ENCODE assay signal across 22 cellular contexts in genomic region chr18:40056085-40056484, GRCh38.
DNase-seq lines count a peak whose midpoint lies in the region; ATAC-seq, FAIRE-seq and TF ChIP-seq lines count a peak whose summit lies in the region.
"Had no signal": no experiment of that assay in that cellular context is flagged by ENCODE, and none has a peak within 500 bp of the region (broad histone marks: within the 10 kb centered on the region; RNA-seq: fewer than 3 reads in every experiment).

No MANE protein-coding gene starts in this region.

- H3K27ac Mint-ChIP-seq in nephron progenitor cell, result peak overlapping the region; percentile 88
- H3K27ac Mint-ChIP-seq: activated CD4-positive, alpha-beta T cell treated with anti-CD3 and anti-CD28 coated beads for 36 hours; activated naive CD4-positive, alpha-beta T cell treated with anti-CD3 and anti-CD28 coated beads, Interleukin-2, amount 10 ng/mL, durations not matched to agents 7 days and 5 days; activated T-helper 17 cell treated with anti-CD3 and anti-CD28 coated beads, Interleukin-2, amount 50 U/mL, for 72 hours had no signal

- peaks cover 3% of the 10 kb centered on the region for H3K27me3 Mint-ChIP-seq in nephron progenitor cell (ENCODE audit: low read depth, poor library complexity)
- H3K27me3 Mint-ChIP-seq: activated CD4-positive, alpha-beta T cell treated with anti-CD3 and anti-CD28 coated beads for 36 hours; activated naive CD4-positive, alpha-beta T cell treated with anti-CD3 and anti-CD28 coated beads, Interleukin-2, amount 10 ng/mL, durations not matched to agents 7 days and 5 days; activated T-helper 17 cell treated with anti-CD3 and anti-CD28 coated beads, Interleukin-2, amount 50 U/mL, for 72 hours had no signal

- no peak for FAIRE-seq in GM19239 (lab: Jason Lieb, UNC)
- FAIRE-seq: G401.6, HTR-8/SVneo had no signal

- no peaks in the 10 kb centered on the region for H3K36me3 Mint-ChIP-seq in nephron progenitor cell (ENCODE audit: low read depth)
- H3K36me3 Mint-ChIP-seq: activated naive CD4-positive, alpha-beta T cell treated with anti-CD3 and anti-CD28 coated beads, Interleukin-2, amount 10 ng/mL, durations not matched to agents 7 days and 5 days had no signal

- no peak for TF ChIP-seq CTCF in nephron progenitor cell (IDR thresholded peaks at IDR 0.05)

- peaks cover 21% of the 10 kb centered on the region for H3K4me1 Mint-ChIP-seq in nephron progenitor cell
- H3K4me1 Mint-ChIP-seq: activated CD4-positive, alpha-beta T cell treated with anti-CD3 and anti-CD28 coated beads for 36 hours; activated naive CD4-positive, alpha-beta T cell treated with anti-CD3 and anti-CD28 coated beads, Interleukin-2, amount 10 ng/mL, durations not matched to agents 7 days and 5 days; activated T-helper 17 cell treated with anti-CD3 and anti-CD28 coated beads, Interleukin-2, amount 50 U/mL, for 72 hours had no signal

- H3K9me3 Mint-ChIP-seq in nephron progenitor cell, result no peaks in the 10 kb centered on the region
- H3K9me3 Mint-ChIP-seq: activated naive CD4-positive, alpha-beta T cell treated with anti-CD3 and anti-CD28 coated beads, Interleukin-2, amount 10 ng/mL, durations not matched to agents 7 days and 5 days had no signal

- DNase-seq in D341Med (ENCODE audit: low spot score), result peak; percentile 62
- peak; percentile 81 for DNase-seq in G401 (ENCODE audit: low spot score)
- peak; percentile 8 for DNase-seq in brain pericyte (ENCODE audit: low read depth, low spot score)
- no peak for DNase-seq in nephron progenitor cell
- DNase-seq in cortex of kidney (lab: John Stamatoyannopoulos, UW), result no peak
- no peak for DNase-seq in GM19239 (ENCODE audit: insufficient read length, low spot score)
- DNase-seq: activated CD4-positive, alpha-beta T cell treated with anti-CD3 and anti-CD28 coated beads for 36 hours; activated naive CD4-positive, alpha-beta T cell treated with anti-CD3 and anti-CD28 coated beads, Interleukin-2, amount 10 ng/mL, durations not matched to agents 7 days and 5 days; esophagus squamous epithelium; hippocampal formation; NCI-H1105; NCI-H345; stimulated activated CD4-positive, alpha-beta T cell treated with anti-CD3 and anti-CD28 coated beads, Interleukin-15, amount 100 ng/mL, for 24 hours; stimulated activated CD4-positive, alpha-beta T cell treated with anti-CD3 and anti-CD28 coated beads, Interleukin-4, amount 100 ng/mL, for 4 hours; T-helper 9 cell had no signal

- no peak for ATAC-seq in GM18868 (IDR thresholded peaks at IDR 0.05; ENCODE audit: unreplicated experiment)
- ATAC-seq: activated CD4-positive, alpha-beta T cell treated with anti-CD3 and anti-CD28 coated beads for 36 hours; activated T-helper 17 cell treated with anti-CD3 and anti-CD28 coated beads, Interleukin-2, amount 50 U/mL, for 72 hours; body of pancreas; gastroesophageal sphincter; left lobe of liver had no signal

- in situ Hi-C loops in G401 (cut with HindIII; ENCODE audit: low sequenced_read_pairs), result no loop called here

- H3K4me3 Mint-ChIP-seq in nephron progenitor cell, result no peak overlapping the region
- H3K4me3 Mint-ChIP-seq: activated CD4-positive, alpha-beta T cell treated with anti-CD3 and anti-CD28 coated beads for 36 hours; activated naive CD4-positive, alpha-beta T cell treated with anti-CD3 and anti-CD28 coated beads, Interleukin-2, amount 10 ng/mL, durations not matched to agents 7 days and 5 days; activated T-helper 17 cell treated with anti-CD3 and anti-CD28 coated beads, Interleukin-2, amount 50 U/mL, for 72 hours had no signal

Comparison
In these comparisons a context has a peak if more than half of its experiments do, and no peak if none do; other contexts are left out.
1. DNase-seq: peak in D341Med (single experiment), G401 (single experiment) and brain pericyte (single experiment); none in nephron progenitor cell (single experiment), cortex of kidney (single experiment) and GM19239 (single experiment).